35 cellular contexts compared by ENCODE assay signal in genomic region chr5:72330712-72331111, GRCh38. TPM values are rescaled to one million over a fixed set of nuclear protein-coding genes. Genes with fewer than 3 reads are reported as not detected.
DNase-seq lines count a peak whose midpoint lies in the region; ATAC-seq and TF ChIP-seq lines count a peak whose summit lies in the region.
"Had no signal": no experiment of that assay in that cellular context is flagged by ENCODE, and none has a peak within 500 bp of the region (broad histone marks: within the 10 kb centered on the region; RNA-seq: fewer than 3 reads in every experiment).

No MANE protein-coding gene starts in this region.

- peak; percentile 7 for DNase-seq in NCI-H345 treated with DMSO at 0.1 percent for 48 hours (lab: John Stamatoyannopoulos, UW; ENCODE audit: unreplicated experiment)
- DNase-seq in NCI-H345 (lab: John Stamatoyannopoulos, UW): no peak
- DNase-seq in activated T-cell treated with anti-CD3 and anti-CD28 coated beads, Interleukin-2, amount 50 U/mL, for 72 hours: no peak
- no peak for DNase-seq in activated T-cell treated with anti-CD3 and anti-CD28 coated beads, Interleukin-2, amount 50 U/mL, for 48 hours
- no peak for DNase-seq in GM23338 (ENCODE audit: low spot score)
- no peak for DNase-seq in T-helper 2 cell
- no peak for DNase-seq in stimulated activated CD4-positive, alpha-beta T cell treated with anti-CD3 and anti-CD28 coated beads, Interleukin-2, amount 100 ng/mL, for 48 hours
- DNase-seq: 8988T; ACHN; AML-193; BE2C; C1 segment of cervical spinal cord; Caco-2; Calu3; CD4-positive, alpha-beta memory T cell; CD4-positive, alpha-beta T cell; CD4-positive, CD25-positive, alpha-beta regulatory T cell; CD8-positive, alpha-beta memory T cell; CD8-positive, alpha-beta T cell; COR-L47; DMS 273 treated with DMSO at 0.1 percent for 48 hours; DMS153; DMS53; DMS79; DMS79 treated with DMSO at 0.1 percent for 48 hours; DND-41; EL had no signal

- H3K9me3 ChIP-seq in HEK293 (ENCODE audit: control insufficient read depth, insufficient read depth, low read depth, low read length): no peaks in the 10 kb centered on the region
- H3K9me3 ChIP-seq: A549; BE2C; BLaER1; BLaER1 treated with 17β-estradiol and CSF1 and Interleukin-3, amounts not matched to agents 10 nM and 100 nM; Caco-2 had no signal

- H3K27ac ChIP-seq in GM23338 (ENCODE audit: low read depth): no peak overlapping the region; the same call in 1 of the 2 replicates
- H3K27ac ChIP-seq in HEK293 (ENCODE audit: extremely low read depth, low read depth, low read length): no peak overlapping the region
- H3K27ac ChIP-seq: 22Rv1; A549; BLaER1; BLaER1 treated with 17β-estradiol and CSF1 and Interleukin-3, amounts not matched to agents 10 nM and 100 nM; C4-2B had no signal

- H3K9me3 Mint-ChIP-seq in activated T-cell treated with anti-CD3 and anti-CD28 coated beads, Interleukin-2, amount 50 U/mL, for 72 hours: no peaks in the 10 kb centered on the region
- no peaks in the 10 kb centered on the region for H3K9me3 Mint-ChIP-seq in GM23338
- H3K9me3 Mint-ChIP-seq: CD4-positive, alpha-beta memory T cell; CD4-positive, alpha-beta T cell; CD4-positive, CD25-positive, alpha-beta regulatory T cell; CD8-positive, alpha-beta memory T cell; CD8-positive, alpha-beta T cell had no signal

- H4K20me1 ChIP-seq in GM23338 (replicated peaks; ENCODE audit: insufficient read depth): no peaks in the 10 kb centered on the region; the same call in 1 of the 2 replicates
- H4K20me1 ChIP-seq: BLaER1; BLaER1 treated with 17β-estradiol and CSF1 and Interleukin-3, amounts not matched to agents 10 nM and 100 nM had no signal

- TF ChIP-seq CTCF in GM23338 (conservative IDR thresholded peaks at IDR 0.05; ENCODE audit: low read depth in 2 of 2): no peak
- no peak for TF ChIP-seq CTCF in HEK293 (tag by site-specific recombination; IDR thresholded peaks at IDR 0.05)

- no peak overlapping the region for H2AFZ ChIP-seq in GM23338

- POLR2A ChIA-PET in HEK293 (lab: Yijun Ruan, JAX): no interaction called here

- no peak overlapping the region for H3K4me2 ChIP-seq in GM23338
- H3K4me2 ChIP-seq: A549; BLaER1; BLaER1 treated with 17β-estradiol and CSF1 and Interleukin-3, amounts not matched to agents 10 nM and 100 nM had no signal

- no peaks in the 10 kb centered on the region for H3K27me3 ChIP-seq in GM23338 (ENCODE audit: insufficient read depth)
- H3K27me3 ChIP-seq: BE2C; BLaER1; BLaER1 treated with 17β-estradiol and CSF1 and Interleukin-3, amounts not matched to agents 10 nM and 100 nM had no signal

- H3F3A ChIP-seq in GM23338 (replicated peaks; ENCODE audit: low read depth): no peaks in the 10 kb centered on the region

- no peaks in the 10 kb centered on the region for H3K4me1 Mint-ChIP-seq in activated T-cell treated with anti-CD3 and anti-CD28 coated beads, Interleukin-2, amount 50 U/mL, for 72 hours (ENCODE audit: low read depth)
- peaks cover 16% of the 10 kb centered on the region for H3K4me1 Mint-ChIP-seq in GM23338
- H3K4me1 Mint-ChIP-seq: B cell; CD14-positive monocyte; CD8-positive, alpha-beta memory T cell had no signal

- H3K79me2 ChIP-seq in GM23338 (replicated peaks; ENCODE audit: insufficient read depth): no peaks in the 10 kb centered on the region

- H3K4me3 Mint-ChIP-seq in activated T-cell treated with anti-CD3 and anti-CD28 coated beads, Interleukin-2, amount 50 U/mL, for 72 hours: no peak overlapping the region
- no peak overlapping the region for H3K4me3 Mint-ChIP-seq in GM23338
- H3K4me3 Mint-ChIP-seq: B cell; CD14-positive monocyte; CD4-positive, alpha-beta memory T cell; CD4-positive, alpha-beta T cell; CD8-positive, alpha-beta memory T cell; CD8-positive, alpha-beta T cell had no signal

- ATAC-seq in activated T-cell treated with anti-CD3 and anti-CD28 coated beads, Interleukin-2, amount 50 U/mL, for 72 hours (replicated peaks in 1 of 2): no peak
- peak; percentile 63 for ATAC-seq in GM23338
- ATAC-seq: A549; CD8-positive, alpha-beta T cell had no signal

- no peak overlapping the region for H3K4me3 ChIP-seq in GM23338
- no peak overlapping the region for H3K4me3 ChIP-seq in HEK293 (ENCODE audit: low read depth, low read length)
- H3K4me3 ChIP-seq: A549; BLaER1; BLaER1 treated with 17β-estradiol and CSF1 and Interleukin-3, amounts not matched to agents 10 nM and 100 nM had no signal

- peaks cover 8 to 24% of the 10 kb centered on the region in 2 donors for H3K36me3 Mint-ChIP-seq in activated T-cell treated with anti-CD3 and anti-CD28 coated beads, Interleukin-2, amount 50 U/mL, for 72 hours (ENCODE audit: insufficient read depth in 2 of 2)
- H3K36me3 Mint-ChIP-seq in GM23338 (ENCODE audit: low read depth): peaks cover 50% of the 10 kb centered on the region

- CTCF ChIA-PET in HEK293 (lab: Yijun Ruan, JAX): no interaction called here

- no peaks in the 10 kb centered on the region for H3K9me2 ChIP-seq in GM23338 (ENCODE audit: insufficient read depth)

- no peaks in the 10 kb centered on the region for H3K27me3 Mint-ChIP-seq in activated T-cell treated with anti-CD3 and anti-CD28 coated beads, Interleukin-2, amount 50 U/mL, for 72 hours (ENCODE audit: low read depth)
- H3K27me3 Mint-ChIP-seq in GM23338 (ENCODE audit: insufficient read depth, low read depth, poor library complexity): no peaks in the 10 kb centered on the region
- H3K27me3 Mint-ChIP-seq: B cell; CD4-positive, alpha-beta memory T cell; CD4-positive, alpha-beta T cell; CD4-positive, CD25-positive, alpha-beta regulatory T cell; CD8-positive, alpha-beta memory T cell had no signal

- H3K27ac Mint-ChIP-seq in activated T-cell treated with anti-CD3 and anti-CD28 coated beads, Interleukin-2, amount 50 U/mL, for 72 hours: peak overlapping the region; percentile 23
- H3K27ac Mint-ChIP-seq in GM23338: no peak overlapping the region
- H3K27ac Mint-ChIP-seq: B cell; CD4-positive, alpha-beta memory T cell; CD4-positive, alpha-beta T cell; CD4-positive, CD25-positive, alpha-beta regulatory T cell; CD8-positive, alpha-beta T cell had no signal

- H3K4me1 ChIP-seq in GM23338 (ENCODE audit: insufficient read depth): no peaks in the 10 kb centered on the region
- H3K4me1 ChIP-seq in HEK293 (ENCODE audit: control insufficient read depth, insufficient read depth, low read length): no peaks in the 10 kb centered on the region
- H3K4me1 ChIP-seq: BE2C; BLaER1; BLaER1 treated with 17β-estradiol and CSF1 and Interleukin-3, amounts not matched to agents 10 nM and 100 nM; Caco-2 had no signal

- H3K36me3 ChIP-seq in GM23338 (ENCODE audit: insufficient read depth) (peaks cover 7% of the 10 kb centered on the region; the same call in 1 of the 2 replicates), HEK293 (ENCODE audit: control insufficient read depth in 2 of 2, insufficient read depth in 1 of 2, low read length in 2 of 2) (peaks cover 16 to 74% of the 10 kb centered on the region in 2 experiments)

TF ChIP-seq in GM23338, 12 proteins besides CTCF, POLR2A, EP300 and RAD21 (continues in another document):
- TF ChIP-seq STAT1 (IDR thresholded peaks at IDR 0.05; ENCODE audit: unreplicated experiment) (no peak), ZNF114 (CRISPR knock-in tag; IDR thresholded peaks at IDR 0.05) (no peak), EZH2 (IDR thresholded peaks at IDR 0.05; ENCODE audit: low read depth, unreplicated experiment) (no peak)

TF ChIP-seq in HEK293, 187 proteins besides CTCF, POLR2A, EP300 and RAD21:
- TF ChIP-seq ZNF692 (tag by site-specific recombination; IDR thresholded peaks at IDR 0.05): peak; percentile 56; the same call in 1 of the 2 replicates
- no peak for TF ChIP-seq ZNF239 (tag by site-specific recombination; IDR thresholded peaks at IDR 0.05)
TF ChIP-seq in HEK293: peak in this region for 1.

RNA-seq across cellular contexts. Expression of gene PTCD2, which starts 10.5 kb away (rescaled TPM):
- 10 to 100 TPM; 13.8 to 19.9 TPM for total RNA-seq in activated T-cell treated with anti-CD3 and anti-CD28 coated beads, Interleukin-2, amount 50 U/mL, for 72 hours
- total RNA-seq in GM23338 (2014; rRNA removed; shearing (Covaris generic)): 11.3 and 14.5 TPM in 2 replicates
- polyA plus RNA-seq in GM23338 (2016; fragmentation: Nextera tagmentation; extraction: Ambion mirVana): 4.3 and 8.8 TPM in 2 replicates

RNA-seq across cellular contexts. Expression of gene MRPS27, which starts 10.7 kb away (rescaled TPM):
- total RNA-seq in activated T-cell treated with anti-CD3 and anti-CD28 coated beads, Interleukin-2, amount 50 U/mL, for 72 hours: 10 to 100 TPM; 80.5 to 83.7 TPM
- 128 and 141 TPM in 2 replicates for total RNA-seq in GM23338 (2014; rRNA removed; shearing (Covaris generic))
- 53.2 TPM in 2 replicates for polyA plus RNA-seq in GM23338 (2016; fragmentation: Nextera tagmentation; extraction: Ambion mirVana)
